Comparison of ENCODE assay signal across 28 cellular contexts in genomic region chr2:162044586-162044985, GRCh38. TPM values are rescaled to one million over a fixed set of nuclear protein-coding genes. Genes with fewer than 3 reads are reported as not detected.
"Had no signal": no experiment of that assay in that cellular context is flagged by ENCODE, and none has a peak within 500 bp of the region (broad histone marks: within the 10 kb centered on the region; RNA-seq: fewer than 3 reads in every experiment).

No MANE protein-coding gene starts in this region.

- H3K27ac ChIP-seq: left ventricle myocardium inferior, neural progenitor cell, neutrophil, parathyroid adenoma, psoas muscle, right lobe of liver, suprapubic skin, thoracic aorta, tibial artery, upper lobe of right lung had no signal

- H3K4me2 ChIP-seq: neural progenitor cell, smooth muscle cell had no signal

- H3K4me3 ChIP-seq: left ventricle myocardium inferior, lung, neural progenitor cell, psoas muscle, right lobe of liver, smooth muscle cell, suprapubic skin, thoracic aorta, tibial artery, upper lobe of right lung had no signal

- FAIRE-seq: islet of Langerhans, kidney, urothelium cell line had no signal

- H3K9ac ChIP-seq: neural progenitor cell, parathyroid adenoma had no signal

- H3K36me3 ChIP-seq: neural progenitor cell, neutrophil, suprapubic skin, thoracic aorta, tibial artery, upper lobe of right lung had no signal

- H3K27me3 ChIP-seq: neural progenitor cell, neutrophil, right lobe of liver, suprapubic skin, upper lobe of right lung had no signal

- H2AFZ ChIP-seq: neural progenitor cell, parathyroid adenoma had no signal

- ATAC-seq: natural killer cell, psoas muscle, right lobe of liver, upper lobe of right lung had no signal

- H3K9me3 ChIP-seq: left ventricle myocardium inferior, neutrophil, psoas muscle, right lobe of liver, suprapubic skin, thoracic aorta, tibial artery, upper lobe of right lung had no signal

- DNase-seq: hypothalamus; immature natural killer cell; kidney; left ventricle myocardium inferior; mesendoderm; naive B cell; natural killer cell; nephron progenitor cell; occipital lobe; psoas muscle; right lobe of liver; stimulated activated CD4-positive, alpha-beta T cell treated with anti-CD3 and anti-CD28 coated beads, Interleukin-1b, Interleukin-23, amount 100 ng/mL, for 48 hours; stimulated activated CD4-positive, alpha-beta T cell treated with anti-CD3 and anti-CD28 coated beads, Interleukin-2, amount 100 ng/mL, for 48 hours; stimulated activated CD4-positive, alpha-beta T cell treated with anti-CD3 and anti-CD28 coated beads, Interleukin-4, amount 100 ng/mL, for 4 hours; stimulated activated naive CD4-positive, alpha-beta T cell; tibial artery; trophoblast cell; upper lobe of right lung had no signal

- H3K4me1 ChIP-seq: neural progenitor cell, psoas muscle, tibial artery, upper lobe of right lung had no signal

RNA-seq across cellular contexts. Expression of gene DPP4, which starts 29.4 kb away (rescaled TPM):
- total RNA-seq: osteocyte had no signal
